Comparison of ENCODE assay signal across 21 cellular contexts in genomic region chr17:27607692-27608091, GRCh38.
"Had no signal": no experiment of that assay in that cellular context is flagged by ENCODE, and none has a peak within 500 bp of the region (broad histone marks: within the 10 kb centered on the region; RNA-seq: fewer than 3 reads in every experiment).

No MANE protein-coding gene starts in this region.

- FAIRE-seq: frontal cortex had no signal

- H3K27ac ChIP-seq: hepatocyte, left lung, neutrophil, parathyroid adenoma, thyroid gland, vagina had no signal

- H3K4me1 ChIP-seq: parathyroid adenoma, thyroid gland, vagina had no signal

- DNase-seq: cortex of kidney; effector memory CD8-positive, alpha-beta T cell; left cardiac atrium; midbrain; naive thymus-derived CD8-positive, alpha-beta T cell; nephron progenitor cell; stimulated activated CD4-positive, alpha-beta T cell treated with anti-CD3 and anti-CD28 coated beads, Interleukin-12 subunit alpha, Interleukin-12 subunit beta, amount 100 ng/mL, for 4 hours; stimulated activated CD4-positive, alpha-beta T cell treated with anti-CD3 and anti-CD28 coated beads, Interleukin-1b, Interleukin-23, amount 100 ng/mL, for 48 hours; stimulated activated CD4-positive, alpha-beta T cell treated with anti-CD3 and anti-CD28 coated beads, Interleukin-4, amount 100 ng/mL, for 1 hour; stimulated activated naive CD4-positive, alpha-beta T cell; stimulated activated naive CD8-positive, alpha-beta T cell treated with anti-CD3 and anti-CD28 coated beads, Interleukin-15, amount 100 ng/mL, for 72 hours; thyroid gland; trophoblast cell had no signal

- ATAC-seq: effector memory CD8-positive, alpha-beta T cell; left cardiac atrium; left lung; naive thymus-derived CD8-positive, alpha-beta T cell; sciatic nerve had no signal

- H3K4me3 ChIP-seq: hepatocyte, left lung, smooth muscle cell, thyroid gland, vagina had no signal

- H3K9ac ChIP-seq: parathyroid adenoma had no signal

- H3K27me3 ChIP-seq: hepatocyte, left lung, neutrophil, thyroid gland, vagina had no signal

- H3K9me3 ChIP-seq: left lung, neutrophil, thyroid gland, vagina had no signal
